ENCODE assay signal across 9 cellular contexts in genomic region chr12:47818382-47818700, GRCh38. TPM values are rescaled to one million over a fixed set of nuclear protein-coding genes. Genes with fewer than 3 reads are reported as not detected.
DNase-seq lines count a peak whose midpoint lies in the region; ATAC-seq, FAIRE-seq and TF ChIP-seq lines count a peak whose summit lies in the region.
"Had no signal": no experiment of that assay in that cellular context is flagged by ENCODE, and none has a peak within 500 bp of the region (broad histone marks: within the 10 kb centered on the region; RNA-seq: fewer than 3 reads in every experiment).

No MANE protein-coding gene starts in this region.

- peaks cover 3% of the 10 kb centered on the region; the same call in 1 of the 2 replicates for H4K20me1 ChIP-seq in PC-9 (ENCODE audit: insufficient read depth)
- peaks cover 2 to 16% of the 10 kb centered on the region in 2 experiments for H4K20me1 ChIP-seq in H1 (replicated peaks in 1 of 2; ENCODE audit: control insufficient read depth in 1 of 2, insufficient read depth in 2 of 2, low read length in 2 of 2)

- H2BK120ac ChIP-seq in H1 (replicated peaks; ENCODE audit: low read depth, low read length): no peak overlapping the region

- CTCF ChIA-PET in CD4-positive, alpha-beta memory T cell (lab: Charles Lee; ENCODE audit: partially characterized antibody): interaction anchor here (0.8 to 6.9 kb wide), 14 partner anchors 8 to 76 kb away, joined by 3 to 223 read pairs (median 7); no protein-coding TSS in a partner anchor
- CTCF ChIA-PET in PC-9 (lab: Charles Lee) (no interaction called here), H1 (lab: Charles Lee; ENCODE audit: partially characterized antibody) (interaction anchor here (0.6 to 58.8 kb wide), 15 partner anchors 8 to 347 kb away, joined by 3 to 2001 read pairs (median 7); partner anchors contain the start of gene RAPGEF3)

- H2BK5ac ChIP-seq in H1 (ENCODE audit: low read depth, low read length): peak overlapping the region; percentile 69; the same call in 1 of the 2 replicates

- TF ChIP-seq EP300 in H1 (IDR thresholded peaks at IDR 0.05; ENCODE audit: borderline replicate concordance in 1 of 2, low read depth in 2 of 2, low read length in 2 of 2): no peak

- H4K8ac ChIP-seq in H1 (ENCODE audit: extremely low read depth, insufficient read depth, low read length): 0 out of 2 replicates have a peak overlapping the region, but pooled peaks have one; percentile 42

- H2AFZ ChIP-seq in PC-9 (no peak overlapping the region), H1 (ENCODE audit: low read length) (no peak overlapping the region)

- no peak for TF ChIP-seq CTCF in PC-9 (conservative IDR thresholded peaks at IDR 0.05)
- TF ChIP-seq CTCF in H1 (IDR thresholded peaks at IDR 0.05; ENCODE audit: control extremely low read depth in 1 of 3, insufficient read depth in 1 of 3, low read depth in 1 of 3, low read length in 3 of 3): no peak
- no peak for TF ChIP-seq CTCF in neutrophil (IDR thresholded peaks at IDR 0.05)

- peak overlapping the region; percentile 22; the same call in 1 of the 2 replicates for H2BK12ac ChIP-seq in H1 (ENCODE audit: low read depth, low read length)

- no peak overlapping the region for H3K14ac ChIP-seq in H1 (ENCODE audit: insufficient read length)

- WGBS in H1 (ENCODE audit: extremely low coverage in 1 of 2, insufficient coverage in 1 of 2, insufficient read length in 1 of 2, insufficient replicate concordance in 2 of 2, low coverage in 1 of 2, low lambda C conversion rate in 2 of 2, missing lambda C conversion rate in 1 of 2), 2 experiments: 70% methylated on average over 5 of the region's 6 CpGs; no CpG with 5 or more reads in 1 of the 2 experiments

- H3K4me3 Mint-ChIP-seq in CD4-positive, alpha-beta memory T cell: peak overlapping the region; percentile 88 to 97 (median 94)

- peaks cover 63 to 87% (median 78%) of the 10 kb centered on the region in 4 donors for H3K4me1 Mint-ChIP-seq in CD4-positive, alpha-beta memory T cell

- H3K4me2 ChIP-seq in PC-9: peak overlapping the region; percentile 90
- peak overlapping the region; percentile 42 to 82 for H3K4me2 ChIP-seq in H1 (ENCODE audit: insufficient read depth in 1 of 2, low read depth in 2 of 2, low read length in 2 of 2)

- peaks cover 0 to 13% of the 10 kb centered on the region in 2 donors for H3K36me3 Mint-ChIP-seq in CD4-positive, alpha-beta memory T cell

- peaks cover 0 to 2% (median 0%) of the 10 kb centered on the region in 8 donors for H3K9me3 Mint-ChIP-seq in CD4-positive, alpha-beta memory T cell

- H2AK5ac ChIP-seq in H1 (ENCODE audit: low read depth, low read length): no peak overlapping the region

- H3K4me1 ChIP-seq in CD4-positive, alpha-beta memory T cell (ENCODE audit: insufficient read depth, low read length): peaks cover 87% of the 10 kb centered on the region
- H3K4me1 ChIP-seq in PC-9 (replicated peaks; ENCODE audit: insufficient read depth) (peaks cover 76% of the 10 kb centered on the region), H1 (replicated peaks in 1 of 4; ENCODE audit: control insufficient read depth in 3 of 4, insufficient read depth in 4 of 4, low read length in 3 of 4) (peaks cover 14 to 55% (median 45%) of the 10 kb centered on the region in 4 experiments), neutrophil (ENCODE audit: control insufficient read depth in 1 of 2, insufficient read depth in 1 of 2, low read depth in 1 of 2, low read length in 1 of 2) (peaks cover 78 to 80% of the 10 kb centered on the region in 2 experiments)

- H3K56ac ChIP-seq in H1 (replicated peaks; ENCODE audit: insufficient read length, low read depth, low read length): no peak overlapping the region

- peak overlapping the region; percentile 79 for H3K27ac ChIP-seq in CD4-positive, alpha-beta memory T cell (ENCODE audit: low read depth, low read length)
- no peak overlapping the region for H3K27ac ChIP-seq in PC-9
- H3K27ac ChIP-seq in H1 (ENCODE audit: low read depth, low read length): no peak overlapping the region
- H3K27ac ChIP-seq in neutrophil: peak overlapping the region; percentile 95

- no peak overlapping the region for H2BK20ac ChIP-seq in H1 (ENCODE audit: low read length)

- FAIRE-seq in H1 (lab: Jason Lieb, UNC): no peak
- FAIRE-seq: endometrium had no signal

- peak overlapping the region; percentile 83 to 98 (median 94) for H3K27ac Mint-ChIP-seq in CD4-positive, alpha-beta memory T cell

- peak overlapping the region; percentile 79 to 84 for H3K4me3 ChIP-seq in CD4-positive, alpha-beta memory T cell (ENCODE audit: low read length in 2 of 2)
- H3K4me3 ChIP-seq in PC-9: peak overlapping the region; percentile 95
- peak overlapping the region; percentile 43 to 79 (median 64) for H3K4me3 ChIP-seq in H1 (ENCODE audit: extremely low read depth in 1 of 4, insufficient read depth in 2 of 4, low read depth in 3 of 4, low read length in 4 of 4)
- peak overlapping the region; percentile 80 to 91 for H3K4me3 ChIP-seq in neutrophil (ENCODE audit: low read depth in 1 of 2, low read length in 1 of 2)

- H4K91ac ChIP-seq in H1 (replicated peaks; ENCODE audit: insufficient read length, low read length): peak overlapping the region; percentile 84

- no peak for TF ChIP-seq POLR2A in H1 (IDR thresholded peaks at IDR 0.05; ENCODE audit: control extremely low read depth in 1 of 2, low read depth in 2 of 2, low read length in 2 of 2)

- H3F3A ChIP-seq in PC-9 (ENCODE audit: insufficient read depth, low read depth): peaks cover 47% of the 10 kb centered on the region

- no peaks in the 10 kb centered on the region for H3K27me3 ChIP-seq in CD4-positive, alpha-beta memory T cell (ENCODE audit: insufficient read depth, low read length)
- H3K27me3 ChIP-seq in PC-9 (ENCODE audit: insufficient read depth, low read depth) (no peaks in the 10 kb centered on the region), H1 (replicated peaks in 1 of 4; ENCODE audit: control insufficient read depth in 3 of 4, extremely low read depth in 1 of 4, insufficient read depth in 3 of 4, low read length in 3 of 4) (no peaks in the 10 kb centered on the region; a peak in 2 of 7 replicates), neutrophil (no peaks in the 10 kb centered on the region)

- no peak overlapping the region for H3K23ac ChIP-seq in H1 (ENCODE audit: insufficient read length)

- peak overlapping the region; percentile 34 for H4K5ac ChIP-seq in H1 (ENCODE audit: insufficient read length, low read depth, low read length)

- no peaks in the 10 kb centered on the region for H3K9me3 ChIP-seq in CD4-positive, alpha-beta memory T cell (ENCODE audit: control insufficient read depth in 1 of 2, low read length in 2 of 2)
- no peaks in the 10 kb centered on the region for H3K9me3 ChIP-seq in PC-9 (ENCODE audit: insufficient read depth, low read depth)
- no peaks in the 10 kb centered on the region for H3K9me3 ChIP-seq in H1 (ENCODE audit: insufficient read depth in 2 of 2, low read depth in 1 of 2, low read length in 1 of 2)
- no peaks in the 10 kb centered on the region for H3K9me3 ChIP-seq in neutrophil

- ATAC-seq in HG03342 (IDR thresholded peaks at IDR 0.05; ENCODE audit: unreplicated experiment): no peak

- TF ChIP-seq RAD21 in H1 (IDR thresholded peaks at IDR 0.05 in 1 of 2, conservative IDR thresholded peaks at IDR 0.05 in 1 of 2; ENCODE audit: low read depth in 2 of 2, low read length in 2 of 2): no peak

- peak in 1 of 5 donors; percentile 48 for DNase-seq in CD4-positive, alpha-beta memory T cell
- DNase-seq in PC-9 (no peak), H1 (ENCODE audit: low read depth in 1 of 2, low spot score in 2 of 2) (no peak), head of caudate nucleus (no peak), NCI-H1092 treated with DMSO at 0.1 percent for 48 hours (lab: John Stamatoyannopoulos, UW) (no peak), SK-N-DZ (ENCODE audit: low spot score) (no peak)

- peaks cover 8% of the 10 kb centered on the region for H3K79me1 ChIP-seq in H1 (ENCODE audit: low read depth, low read length)

- no peaks in the 10 kb centered on the region for H3K36me3 ChIP-seq in CD4-positive, alpha-beta memory T cell (ENCODE audit: insufficient read depth, low read length)
- H3K36me3 ChIP-seq in PC-9 (ENCODE audit: low read depth) (no peaks in the 10 kb centered on the region), H1 (ENCODE audit: control insufficient read depth in 2 of 4, insufficient read depth in 4 of 4, low read length in 3 of 4) (no peaks in the 10 kb centered on the region), neutrophil (no peaks in the 10 kb centered on the region)

- no peaks in the 10 kb centered on the region for H3K9me2 ChIP-seq in PC-9 (ENCODE audit: insufficient read depth)

- intact Hi-C loops in CD4-positive, alpha-beta memory T cell (cut with micrococcal nuclease): no loop called here
- intact Hi-C loops in PC-9 (cut with micrococcal nuclease; ENCODE audit: unreplicated experiment) (no loop called here), head of caudate nucleus (cut with DNase I) (no loop called here)

- no peaks in the 10 kb centered on the region for H3K27me3 Mint-ChIP-seq in CD4-positive, alpha-beta memory T cell

- no peak overlapping the region for H2BK15ac ChIP-seq in H1 (ENCODE audit: low read length)

- POLR2A ChIA-PET in CD4-positive, alpha-beta memory T cell (lab: Charles Lee; ENCODE audit: partially characterized antibody): interaction anchor here (1.1 to 8.2 kb wide), 10 partner anchors 8 to 74 kb away, joined by 3 to 270 read pairs (median 10); partner anchors contain the start of gene SLC48A1
- POLR2A ChIA-PET in PC-9 (lab: Charles Lee; ENCODE audit: unreplicated experiment): interaction anchor here (0.5 kb wide), 1 partner anchor 41 kb away, joined by 3 read pairs; no protein-coding TSS in a partner anchor
- POLR2A ChIA-PET in H1 (lab: Charles Lee; ENCODE audit: partially characterized antibody): interaction anchor here (0.9 to 29.3 kb wide), 7 partner anchors 13 to 66 kb away, joined by 3 to 480 read pairs (median 4); no protein-coding TSS in a partner anchor

- no TSS peak for BruUV-seq in PC-9 (replicated peaks; lab: Mats Ljungman, UMichigan)

- no peak overlapping the region; a peak in 2 of 7 replicates for H3K9ac ChIP-seq in H1 (replicated peaks in 1 of 4; ENCODE audit: extremely low read depth in 1 of 4, low read depth in 3 of 4, low read length in 3 of 4)

- H3K79me2 ChIP-seq in PC-9 (ENCODE audit: low read depth) (peaks cover 65% of the 10 kb centered on the region), H1 (ENCODE audit: control insufficient read depth in 1 of 2, insufficient read depth in 2 of 2, low read length in 2 of 2) (peaks cover 4 to 56% of the 10 kb centered on the region in 2 experiments; a peak in 3 of 4 replicates)

- H3K4ac ChIP-seq in H1 (replicated peaks; ENCODE audit: insufficient read length, low read depth, low read length): no peak overlapping the region

- no peak overlapping the region for H3K18ac ChIP-seq in H1 (ENCODE audit: extremely low read depth, low read length)

- peaks cover 9% of the 10 kb centered on the region for H3K23me2 ChIP-seq in H1 (ENCODE audit: low read depth, low read length)

RNA-seq across cellular contexts. Expression of gene HDAC7, which starts 1.4 kb away (rescaled TPM):
- total RNA-seq in CD4-positive, alpha-beta memory T cell: 100 to 1,000 TPM; 139 to 142 TPM
- 10 to 100 TPM in 1 of 2 donors, 1 to 10 TPM in 1; 7.9 to 26.8 TPM for polyA plus RNA-seq in CD4-positive, alpha-beta memory T cell
- total RNA-seq in PC-9 (2021): 106 and 114 TPM in 2 replicates
- total RNA-seq in H1 (2021; fragmentation: NEBNext Ultra II Directional; extraction: Animal tissue kit (Norgen Biotek cat#: 25700)): 82.0 and 84.9 TPM in 2 replicates
- polyA plus RNA-seq in H1 (2011; rRNA removed): 25.5 and 52.0 TPM in 2 replicates
- 27.2 TPM for polyA plus RNA-seq in H1 (2011; cell fraction: cytosol; rRNA removed)
- polyA plus RNA-seq in H1 (2011; cell fraction: nucleus; rRNA removed): 208 TPM
- 46.5 to 68.3 TPM (median 65.5 TPM) in 4 replicates for polyA plus RNA-seq in H1 (2012, experiment 1 of 2)
- 57.8 TPM for polyA plus RNA-seq in H1 (2012, experiment 2 of 2)
- 40.9 TPM for polyA plus RNA-seq in H1 (2013, experiment 1 of 2)
- polyA plus RNA-seq in H1 (2013, experiment 2 of 2): 38.9 TPM
- 11.6 and 23.5 TPM in 2 replicates for polyA minus RNA-seq in H1 (2011; rRNA and poly(A)+ RNA removed)
- 27.2 TPM for polyA minus RNA-seq in H1 (2011; cell fraction: cytosol; rRNA and poly(A)+ RNA removed)
- 48.1 TPM for polyA minus RNA-seq in H1 (2011; cell fraction: nucleus; rRNA and poly(A)+ RNA removed)
- polyA plus RNA-seq in SK-N-DZ (2014; cell fraction: cytosol; rRNA removed): 14.4 TPM in 2 replicates
- polyA plus RNA-seq in SK-N-DZ (2014; cell fraction: nucleus; rRNA removed): 45.6 and 46.2 TPM in 2 replicates

RNA-seq across cellular contexts. Expression of gene SLC48A1, which starts 45.3 kb away (rescaled TPM):
- 10 to 100 TPM; 12.1 to 12.3 TPM for total RNA-seq in CD4-positive, alpha-beta memory T cell
- 1 to 10 TPM; 8.7 to 9.0 TPM for polyA plus RNA-seq in CD4-positive, alpha-beta memory T cell
- total RNA-seq in PC-9 (2021): 76.4 and 108 TPM in 2 replicates
- 14.0 and 14.1 TPM in 2 replicates for total RNA-seq in H1 (2021; fragmentation: NEBNext Ultra II Directional; extraction: Animal tissue kit (Norgen Biotek cat#: 25700))
- polyA plus RNA-seq in H1 (2011; rRNA removed): 9.5 and 12.1 TPM in 2 replicates
- 9.6 TPM for polyA plus RNA-seq in H1 (2011; cell fraction: cytosol; rRNA removed)
- polyA plus RNA-seq in H1 (2011; cell fraction: nucleus; rRNA removed): 16.1 TPM
- polyA plus RNA-seq in H1 (2012, experiment 1 of 2): 8.3 to 11.4 TPM (median 10.2 TPM) in 4 replicates
- 8.6 TPM for polyA plus RNA-seq in H1 (2012, experiment 2 of 2)
- 9.4 TPM for polyA plus RNA-seq in H1 (2013, experiment 1 of 2)
- polyA plus RNA-seq in H1 (2013, experiment 2 of 2): 10.8 TPM
- 7.2 and 7.3 TPM in 2 replicates for polyA minus RNA-seq in H1 (2011; rRNA and poly(A)+ RNA removed)
- polyA minus RNA-seq in H1 (2011; cell fraction: cytosol; rRNA and poly(A)+ RNA removed): 6.8 TPM
- polyA minus RNA-seq in H1 (2011; cell fraction: nucleus; rRNA and poly(A)+ RNA removed): 7.3 TPM
- polyA plus RNA-seq in SK-N-DZ (2014; cell fraction: cytosol; rRNA removed): 10.2 and 10.8 TPM in 2 replicates
- polyA plus RNA-seq in SK-N-DZ (2014; cell fraction: nucleus; rRNA removed): 5.3 and 5.7 TPM in 2 replicates

RNA-seq across cellular contexts. Expression of gene RAPGEF3, which starts 59.7 kb away (rescaled TPM):
- under 1 TPM; 0.15 to 0.39 TPM for total RNA-seq in CD4-positive, alpha-beta memory T cell
- under 1 TPM in 1 of 2 donors, not detected in 1; 0.14 TPM for polyA plus RNA-seq in CD4-positive, alpha-beta memory T cell
- total RNA-seq in PC-9 (2021): 4.1 and 5.7 TPM in 2 replicates
- total RNA-seq in H1 (2021; fragmentation: NEBNext Ultra II Directional; extraction: Animal tissue kit (Norgen Biotek cat#: 25700)): 6.7 and 9.4 TPM in 2 replicates
- 5.0 and 5.2 TPM in 2 replicates for polyA plus RNA-seq in H1 (2011; rRNA removed)
- 6.0 TPM for polyA plus RNA-seq in H1 (2011; cell fraction: cytosol; rRNA removed)
- 31.6 TPM for polyA plus RNA-seq in H1 (2011; cell fraction: nucleus; rRNA removed)
- 4.1 to 5.7 TPM (median 5.2 TPM) in 4 replicates for polyA plus RNA-seq in H1 (2012, experiment 1 of 2)
- 3.1 TPM for polyA plus RNA-seq in H1 (2012, experiment 2 of 2)
- 4.2 TPM for polyA plus RNA-seq in H1 (2013, experiment 1 of 2)
- polyA plus RNA-seq in H1 (2013, experiment 2 of 2): 3.9 TPM
- polyA minus RNA-seq in H1 (2011; rRNA and poly(A)+ RNA removed): 5.2 and 8.0 TPM in 2 replicates
- 1.8 TPM for polyA minus RNA-seq in H1 (2011; cell fraction: cytosol; rRNA and poly(A)+ RNA removed)
- 16.2 TPM for polyA minus RNA-seq in H1 (2011; cell fraction: nucleus; rRNA and poly(A)+ RNA removed)
- 1.3 and 4.6 TPM in 2 replicates for polyA plus RNA-seq in SK-N-DZ (2014; cell fraction: cytosol; rRNA removed)
- 1.6 and 2.8 TPM in 2 replicates for polyA plus RNA-seq in SK-N-DZ (2014; cell fraction: nucleus; rRNA removed)

Comparison
In these comparisons a context has a peak if more than half of its experiments do, and no peak if none do; other contexts are left out.
1. H3K27ac ChIP-seq: peak in CD4-positive, alpha-beta memory T cell (single experiment) and neutrophil (single experiment); none in PC-9 (single experiment) and H1 (single experiment).
2. Peak in every context shown above with its lines, with median percentiles within 50 percentile points of each other: H3K4me3 ChIP-seq.